8 cellular contexts compared by ENCODE assay signal in genomic region chr3:102225407-102226132, GRCh38.
DNase-seq lines count a peak whose midpoint lies in the region; ATAC-seq and TF ChIP-seq lines count a peak whose summit lies in the region.

No MANE protein-coding gene starts in this region.

- DNase-seq in GM12864 (ENCODE audit: low read depth): no peak
- peak; percentile 91 for DNase-seq in NCI-H82 (lab: John Stamatoyannopoulos, UW)
- peak; percentile 26 for DNase-seq in central memory CD4-positive, alpha-beta T cell
- DNase-seq in left lung: no peak
- DNase-seq in upper lobe of left lung: no peak

- 11 to 17% methylated on average over 1 of the region's 1 CpG for WGBS in upper lobe of left lung, 2 donors

- no peak overlapping the region for H3K4me3 ChIP-seq in GM12864 (ENCODE audit: low read depth, low read length)
- no peak overlapping the region for H3K4me3 ChIP-seq in left lung
- no peak overlapping the region for H3K4me3 ChIP-seq in upper lobe of left lung

- H3K9me3 ChIP-seq in left lung (no peaks in the 10 kb centered on the region), upper lobe of left lung (no peaks in the 10 kb centered on the region)

- H3K36me3 ChIP-seq in left lung (no peaks in the 10 kb centered on the region), upper lobe of left lung (no peaks in the 10 kb centered on the region)

- H3K4me1 ChIP-seq in left lung: peaks cover 0 to 29% of the 10 kb centered on the region in 2 donors
- H3K4me1 ChIP-seq in upper lobe of left lung: peaks cover 0 to 14% (median 2%) of the 10 kb centered on the region in 4 donors

- intact Hi-C loops in left lung (cut with DNase I): loop anchor here (5.0 to 10.0 kb wide), 3 partner anchors 312 to 413 kb away; no protein-coding TSS in a partner anchor

- H3K27ac ChIP-seq in 22Rv1 (no peak overlapping the region), left lung (no peak overlapping the region), upper lobe of left lung (no peak overlapping the region)

- peak; percentile 57 for ATAC-seq in HG03442 (IDR thresholded peaks at IDR 0.05; ENCODE audit: unreplicated experiment)
- ATAC-seq in left lung: peak; percentile 83
- peak; percentile 44 to 80 for ATAC-seq in upper lobe of left lung (ENCODE audit: low FRiP score in 2 of 2)
- ATAC-seq in GM21526 (IDR thresholded peaks at IDR 0.05; ENCODE audit: low FRiP score, unreplicated experiment): no peak

- TF ChIP-seq CTCF in 22Rv1 (IDR thresholded peaks at IDR 0.05) (peak; percentile 69), GM12864 (IDR thresholded peaks at IDR 0.05; ENCODE audit: low read depth, low read length, missing control alignments) (peak; percentile 52), left lung (IDR thresholded peaks at IDR 0.05) (peak; percentile 48 to 51), upper lobe of left lung (IDR thresholded peaks at IDR 0.05) (peak; percentile 38 to 83 (median 66))

- TF ChIP-seq EP300 in upper lobe of left lung (IDR thresholded peaks at IDR 0.05): no peak

- TF ChIP-seq POLR2A in upper lobe of left lung (IDR thresholded peaks at IDR 0.05): no peak

- H3K27me3 ChIP-seq in left lung (no peaks in the 10 kb centered on the region), upper lobe of left lung (no peaks in the 10 kb centered on the region)

Comparison
In these comparisons a context has a peak if more than half of its experiments do, and no peak if none do; other contexts are left out.
1. DNase-seq: peak in NCI-H82 (single experiment) and central memory CD4-positive, alpha-beta T cell (single experiment); none in GM12864 (single experiment), left lung (0 of 2) and upper lobe of left lung (0 of 2).
2. Peak in every context shown above with its lines, with median percentiles within 50 percentile points of each other: CTCF ChIP-seq.